12 cellular contexts compared by ENCODE assay signal in genomic region chr4:182642831-182643230, GRCh38.
A peak's percentile ranks its signal among the peaks of the same experiment; 100 is the strongest.
DNase-seq lines count a peak whose midpoint lies in the region; ATAC-seq and TF ChIP-seq lines count a peak whose summit lies in the region.
"Had no signal": no experiment of that assay in that cellular context is flagged by ENCODE, and none has a peak within 500 bp of the region (broad histone marks: within the 10 kb centered on the region; RNA-seq: fewer than 3 reads in every experiment).

No MANE protein-coding gene starts in this region.

- TF ChIP-seq CTCF in VCaP (conservative IDR thresholded peaks at IDR 0.05) = peak; percentile 55

- in situ Hi-C loops in KBM-7 (cut with MboI; ENCODE audit: low pct_unique_long_range_greater_than_20kb, low sequenced_read_pairs) = no loop called here

- DNase-seq in DMS 273 (lab: John Stamatoyannopoulos, UW; ENCODE audit: unreplicated experiment) = peak; percentile 14
- no peak for DNase-seq in DMS 273 treated with DMSO at 0.1 percent for 48 hours (lab: John Stamatoyannopoulos, UW)
- peak; percentile 26 for DNase-seq in non-pigmented ciliary epithelial cell (ENCODE audit: low read depth)
- no peak for DNase-seq in stimulated activated CD4-positive, alpha-beta T cell treated with anti-CD3 and anti-CD28 coated beads, Interleukin-2, amount 100 ng/mL, for 48 hours
- DNase-seq in KBM-7 = no peak
- no peak for DNase-seq in activated CD4-positive, alpha-beta T cell treated with anti-CD3 and anti-CD28 coated beads, Interleukin-2, amount 50 U/mL, for 4 hours
- DNase-seq: activated CD8-positive, alpha-beta memory T cell treated with anti-CD3 and anti-CD28 coated beads, Interleukin-2, amount 50 U/mL, for 4 hours; natural killer cell had no signal

- no peak overlapping the region for H3K27ac ChIP-seq in VCaP
- H3K27ac ChIP-seq: 22Rv1, HL-60 had no signal

- peak; percentile 62 for ATAC-seq in HG03139 (IDR thresholded peaks at IDR 0.05; ENCODE audit: unreplicated experiment)
- ATAC-seq: natural killer cell had no signal

Comparison
In these comparisons a context has a peak if more than half of its experiments do, and no peak if none do; other contexts are left out.
1. DNase-seq: peak in DMS 273 (single experiment) and non-pigmented ciliary epithelial cell (single experiment); none in DMS 273 treated with DMSO at 0.1 percent for 48 hours (single experiment), stimulated activated CD4-positive, alpha-beta T cell treated with anti-CD3 and anti-CD28 coated beads, Interleukin-2, amount 100 ng/mL, for 48 hours (0 of 2), KBM-7 (single experiment) and activated CD4-positive, alpha-beta T cell treated with anti-CD3 and anti-CD28 coated beads, Interleukin-2, amount 50 U/mL, for 4 hours (0 of 2).